Comparison of ENCODE assay signal across 14 cellular contexts in the genomic region with DNA sequence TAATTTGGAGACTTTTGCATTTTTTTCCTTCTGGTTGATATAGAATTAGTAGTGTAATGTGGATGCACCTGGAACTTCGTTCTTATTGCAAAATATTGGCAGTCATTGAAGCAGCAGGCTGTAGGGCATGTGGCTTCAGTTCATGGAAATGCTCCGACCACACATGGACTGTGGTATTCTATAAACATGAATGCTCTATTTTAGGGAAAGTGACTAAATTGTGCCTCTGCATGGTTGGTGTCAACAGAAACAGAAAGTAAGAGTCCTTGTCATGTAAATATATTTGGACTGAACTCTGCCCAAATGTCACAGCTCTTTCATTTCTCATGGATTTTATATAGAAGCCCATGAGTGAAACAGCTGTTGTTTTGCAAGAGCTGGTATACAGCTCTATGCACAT.
DNase-seq lines count a peak whose midpoint lies in the region; ATAC-seq, FAIRE-seq and TF ChIP-seq lines count a peak whose summit lies in the region.
"Had no signal": no experiment of that assay in that cellular context is flagged by ENCODE, and none has a peak within 500 bp of the region (broad histone marks: within the 10 kb centered on the region; RNA-seq: fewer than 3 reads in every experiment).

No MANE protein-coding gene starts in this region.

- H4K20me1 ChIP-seq in keratinocyte (ENCODE audit: control insufficient read depth, extremely low read depth, insufficient read depth, low read length) (no peaks in the 10 kb centered on the region), PC-9 (ENCODE audit: insufficient read depth) (no peaks in the 10 kb centered on the region)

- H3K27me3 Mint-ChIP-seq in HFFc6 (ENCODE audit: insufficient read depth): no peaks in the 10 kb centered on the region
- H3K27me3 Mint-ChIP-seq: T-cell had no signal

- POLR2A ChIA-PET in PC-9 (lab: Charles Lee; ENCODE audit: unreplicated experiment): no interaction called here

- CTCF ChIA-PET in PC-9 (lab: Charles Lee): no interaction called here

- H3K9me3 ChIP-seq in keratinocyte (ENCODE audit: control insufficient read depth, low read depth, low read length) (no peaks in the 10 kb centered on the region), PC-9 (ENCODE audit: insufficient read depth, low read depth) (no peaks in the 10 kb centered on the region)
- H3K9me3 ChIP-seq: colonic mucosa had no signal

- in situ Hi-C loops in KBM-7 (cut with MboI; ENCODE audit: low pct_unique_long_range_greater_than_20kb, low sequenced_read_pairs): no loop called here

- H3K36me3 Mint-ChIP-seq in HFFc6 (ENCODE audit: low read depth): no peaks in the 10 kb centered on the region
- H3K36me3 Mint-ChIP-seq: T-cell had no signal

- no peaks in the 10 kb centered on the region for H3K27me3 ChIP-seq in keratinocyte (ENCODE audit: control insufficient read depth, extremely low read depth, insufficient read depth, low read length)
- H3K27me3 ChIP-seq in PC-9 (ENCODE audit: insufficient read depth, low read depth): no peaks in the 10 kb centered on the region
- H3K27me3 ChIP-seq: colonic mucosa had no signal

- H3K36me3 ChIP-seq in keratinocyte (ENCODE audit: control insufficient read depth in 2 of 2, extremely low read depth in 1 of 2, insufficient read depth in 2 of 2, low read length in 2 of 2) (no peaks in the 10 kb centered on the region), PC-9 (ENCODE audit: low read depth) (no peaks in the 10 kb centered on the region)
- H3K36me3 ChIP-seq: colonic mucosa had no signal

- H3K9me2 ChIP-seq in PC-9 (ENCODE audit: insufficient read depth): no peaks in the 10 kb centered on the region

- no peak overlapping the region for H3K27ac ChIP-seq in keratinocyte (ENCODE audit: control insufficient read depth, insufficient read depth, low read length)
- no peak overlapping the region for H3K27ac ChIP-seq in PC-9
- H3K27ac ChIP-seq: colonic mucosa had no signal

- dilution Hi-C loops in keratinocyte (cut with MboI; ENCODE audit: extremely low pct_ligation_motif_present, low sequenced_read_pairs): no loop called here

- no peak overlapping the region for H3K9ac ChIP-seq in keratinocyte (ENCODE audit: control insufficient read depth, extremely low read depth, insufficient read depth, low read length)

- no peaks in the 10 kb centered on the region for H3F3A ChIP-seq in PC-9 (ENCODE audit: insufficient read depth, low read depth)

- intact Hi-C loops in PC-9 (cut with micrococcal nuclease; ENCODE audit: unreplicated experiment): no loop called here

- H3K4me1 Mint-ChIP-seq in HFFc6 (ENCODE audit: low read depth): no peaks in the 10 kb centered on the region
- H3K4me1 Mint-ChIP-seq: T-cell had no signal

- H3K79me2 ChIP-seq in keratinocyte (ENCODE audit: control insufficient read depth, insufficient read depth, low read length): no peaks in the 10 kb centered on the region
- no peaks in the 10 kb centered on the region for H3K79me2 ChIP-seq in PC-9 (ENCODE audit: low read depth)

- H3K4me1 ChIP-seq in keratinocyte (ENCODE audit: control insufficient read depth, extremely low read depth, insufficient read depth, low read length) (no peaks in the 10 kb centered on the region), PC-9 (replicated peaks; ENCODE audit: insufficient read depth) (no peaks in the 10 kb centered on the region)
- H3K4me1 ChIP-seq: colonic mucosa had no signal

- peak; percentile 87 for ATAC-seq in GM19043 (IDR thresholded peaks at IDR 0.05; ENCODE audit: low read depth, unreplicated experiment)
- peak; percentile 76 for ATAC-seq in HG02678 (IDR thresholded peaks at IDR 0.05; ENCODE audit: unreplicated experiment)
- ATAC-seq: HCT116, T-cell had no signal

- peak; percentile 30 for DNase-seq in KBM-7
- no peak for DNase-seq in keratinocyte (ENCODE audit: low read depth, low spot score)
- no peak for DNase-seq in HFFc6
- DNase-seq in SK-N-DZ (ENCODE audit: low spot score): no peak
- no peak for DNase-seq in PC-9
- DNase-seq in activated CD4-positive, alpha-beta T cell treated with anti-CD3 and anti-CD28 coated beads, Interleukin-2, amount 50 U/mL, for 1 hour: no peak
- DNase-seq: colonic mucosa, EL, NCI-H187, T-cell had no signal

- H3K4me2 ChIP-seq in keratinocyte (ENCODE audit: control insufficient read depth, extremely low read depth, insufficient read depth, low read depth, low read length) (peak overlapping the region; percentile 23), PC-9 (no peak overlapping the region)

- no peak overlapping the region for H3K4me3 Mint-ChIP-seq in HFFc6
- H3K4me3 Mint-ChIP-seq: activated T-helper 1 cell treated with anti-CD3 and anti-CD28 coated beads, Interleukin-12 subunit alpha, Interleukin-12 subunit beta, Interleukin-2, Interleukin-4 antibody, amounts not matched to agents 30 ng/mL and 10 ng/mL and 1 ng/mL, durations not matched to agents 14 hours and 24 hours and 36 hours; T-cell had no signal

- H2AFZ ChIP-seq in keratinocyte (ENCODE audit: control insufficient read depth, low read length) (no peak overlapping the region), PC-9 (no peak overlapping the region)

- peaks cover 35% of the 10 kb centered on the region for H3K9me3 Mint-ChIP-seq in HFFc6

- no TSS peak for BruUV-seq in PC-9 (replicated peaks; lab: Mats Ljungman, UMichigan)

- no peaks in the 10 kb centered on the region for H3K9me1 ChIP-seq in keratinocyte (ENCODE audit: control insufficient read depth, extremely low read depth, insufficient read depth, low read length)

- no peak for FAIRE-seq in keratinocyte (lab: Jason Lieb, UNC)

- no peak overlapping the region for H3K27ac Mint-ChIP-seq in HFFc6
- H3K27ac Mint-ChIP-seq: activated T-helper 1 cell treated with anti-CD3 and anti-CD28 coated beads, Interleukin-12 subunit alpha, Interleukin-12 subunit beta, Interleukin-2, Interleukin-4 antibody, amounts not matched to agents 30 ng/mL and 10 ng/mL and 1 ng/mL, durations not matched to agents 14 hours and 24 hours and 36 hours; T-cell had no signal

- no peak for TF ChIP-seq CTCF in keratinocyte (optimal IDR thresholded peaks at IDR 0.05 in 1 of 3, IDR thresholded peaks at IDR 0.05 in 1 of 3, conservative IDR thresholded peaks at IDR 0.05 in 1 of 3; ENCODE audit: extremely low read depth in 1 of 3, insufficient read depth in 2 of 3, low read length in 3 of 3)
- TF ChIP-seq CTCF in HFFc6 (IDR thresholded peaks at IDR 0.05): no peak
- no peak for TF ChIP-seq CTCF in PC-9 (conservative IDR thresholded peaks at IDR 0.05)

- H3K4me3 ChIP-seq in keratinocyte (ENCODE audit: control insufficient read depth in 2 of 3, extremely low read depth in 1 of 3, insufficient read depth in 2 of 3, low read depth in 1 of 3, low read length in 3 of 3) (no peak overlapping the region), PC-9 (no peak overlapping the region)
- H3K4me3 ChIP-seq: colonic mucosa had no signal
